Comparison of ENCODE assay signal across 10 cellular contexts in genomic region chr22:28976588-28976987, GRCh38.
A peak's percentile ranks its signal among the peaks of the same experiment; 100 is the strongest.
DNase-seq lines count a peak whose midpoint lies in the region; TF ChIP-seq lines count a peak whose summit lies in the region.
"Had no signal": no experiment of that assay in that cellular context is flagged by ENCODE, and none has a peak within 500 bp of the region (broad histone marks: within the 10 kb centered on the region; RNA-seq: fewer than 3 reads in every experiment).

No MANE protein-coding gene starts in this region.

- H3K27me3 ChIP-seq in skeletal muscle satellite cell (ENCODE audit: control insufficient read depth, insufficient read depth, low read length): no peaks in the 10 kb centered on the region
- H3K27me3 ChIP-seq: SJCRH30 had no signal

- intact Hi-C loops in activated CD4-positive, alpha-beta T cell treated with anti-CD3 and anti-CD28 coated beads, Interleukin-2, amount 10 ng/mL, durations not matched to agents 24 days and 14 days (cut with micrococcal nuclease): no loop called here

- H3K9me3 ChIP-seq in skeletal muscle satellite cell (replicated peaks; ENCODE audit: low read length): no peaks in the 10 kb centered on the region
- H3K9me3 ChIP-seq: SJCRH30 had no signal

- TF ChIP-seq CTCF in fibroblast of pulmonary artery (IDR thresholded peaks at IDR 0.05; ENCODE audit: low read length, missing control alignments): no peak

- H3K4me3 Mint-ChIP-seq in activated CD4-positive, alpha-beta memory T cell treated with anti-CD3 and anti-CD28 coated beads, Interleukin-2, amount 10 ng/mL, durations not matched to agents 7 days and 5 days: no peak overlapping the region
- no peak overlapping the region for H3K4me3 Mint-ChIP-seq in activated CD4-positive, alpha-beta T cell treated with anti-CD3 and anti-CD28 coated beads, Interleukin-2, amount 10 ng/mL, durations not matched to agents 24 days and 14 days
- H3K4me3 Mint-ChIP-seq: naive B cell had no signal

- H3K4me1 Mint-ChIP-seq in activated CD4-positive, alpha-beta memory T cell treated with anti-CD3 and anti-CD28 coated beads, Interleukin-2, amount 10 ng/mL, durations not matched to agents 7 days and 5 days: no peaks in the 10 kb centered on the region
- H3K4me1 Mint-ChIP-seq in activated CD4-positive, alpha-beta T cell treated with anti-CD3 and anti-CD28 coated beads, Interleukin-2, amount 10 ng/mL, durations not matched to agents 24 days and 14 days: peaks cover 2% of the 10 kb centered on the region
- H3K4me1 Mint-ChIP-seq: naive B cell had no signal

- H3K4me1 ChIP-seq in skeletal muscle satellite cell (ENCODE audit: control insufficient read depth, insufficient read depth, low read length): peaks cover 36% of the 10 kb centered on the region

- peak overlapping the region; percentile 47 for H3K9ac ChIP-seq in skeletal muscle satellite cell (ENCODE audit: low read depth, low read length)

- POLR2A ChIA-PET in activated CD4-positive, alpha-beta memory T cell treated with anti-CD3 and anti-CD28 coated beads, Interleukin-2, amount 10 ng/mL, durations not matched to agents 7 days and 5 days (lab: Charles Lee): interaction anchor here (1.2 kb wide), 1 partner anchor 148 kb away, joined by 3 read pairs; no protein-coding TSS in a partner anchor

- no peak overlapping the region for H3K4me3 ChIP-seq in fibroblast of pulmonary artery (replicated peaks; ENCODE audit: low read depth, low read length)
- peak overlapping the region; percentile 58 for H3K4me3 ChIP-seq in skeletal muscle satellite cell (ENCODE audit: low read length)
- H3K4me3 ChIP-seq: SJCRH30 had no signal

- H3K27me3 Mint-ChIP-seq in activated CD4-positive, alpha-beta memory T cell treated with anti-CD3 and anti-CD28 coated beads, Interleukin-2, amount 10 ng/mL, durations not matched to agents 7 days and 5 days: peaks cover 50% of the 10 kb centered on the region
- peaks cover 64% of the 10 kb centered on the region for H3K27me3 Mint-ChIP-seq in activated CD4-positive, alpha-beta T cell treated with anti-CD3 and anti-CD28 coated beads, Interleukin-2, amount 10 ng/mL, durations not matched to agents 24 days and 14 days

- CTCF ChIA-PET in activated CD4-positive, alpha-beta memory T cell treated with anti-CD3 and anti-CD28 coated beads, Interleukin-2, amount 10 ng/mL, durations not matched to agents 7 days and 5 days (lab: Charles Lee): no interaction called here

- peak overlapping the region; percentile 82 for H3K4me2 ChIP-seq in skeletal muscle satellite cell (ENCODE audit: low read length)

- H3K36me3 Mint-ChIP-seq in activated CD4-positive, alpha-beta memory T cell treated with anti-CD3 and anti-CD28 coated beads, Interleukin-2, amount 10 ng/mL, durations not matched to agents 7 days and 5 days (ENCODE audit: low read depth): no peaks in the 10 kb centered on the region
- no peaks in the 10 kb centered on the region for H3K36me3 Mint-ChIP-seq in activated CD4-positive, alpha-beta T cell treated with anti-CD3 and anti-CD28 coated beads, Interleukin-2, amount 10 ng/mL, durations not matched to agents 24 days and 14 days (ENCODE audit: low read depth)
- H3K36me3 Mint-ChIP-seq: naive B cell had no signal

- peak; percentile 9 for DNase-seq in DMS53 (lab: John Stamatoyannopoulos, UW)
- DNase-seq in DMS53 treated with DMSO at 0.1 percent for 48 hours (lab: John Stamatoyannopoulos, UW; ENCODE audit: unreplicated experiment): no peak
- DNase-seq in RPMI7951 (ENCODE audit: low read depth): peak; percentile 73
- DNase-seq in fibroblast of pulmonary artery (ENCODE audit: low read depth): peak; percentile 74
- DNase-seq in activated CD4-positive, alpha-beta memory T cell treated with anti-CD3 and anti-CD28 coated beads, Interleukin-2, amount 10 ng/mL, durations not matched to agents 7 days and 5 days: no peak
- DNase-seq in NCI-H345 treated with DMSO at 0.1 percent for 48 hours (lab: John Stamatoyannopoulos, UW; ENCODE audit: unreplicated experiment): no peak
- no peak for DNase-seq in activated CD4-positive, alpha-beta T cell treated with anti-CD3 and anti-CD28 coated beads, Interleukin-2, amount 10 ng/mL, durations not matched to agents 24 days and 14 days
- DNase-seq: naive B cell, SJCRH30 had no signal

- no peaks in the 10 kb centered on the region for H3K36me3 ChIP-seq in skeletal muscle satellite cell (ENCODE audit: insufficient read depth, low read length)
- H3K36me3 ChIP-seq: SJCRH30 had no signal

- H3K9me3 Mint-ChIP-seq in activated CD4-positive, alpha-beta memory T cell treated with anti-CD3 and anti-CD28 coated beads, Interleukin-2, amount 10 ng/mL, durations not matched to agents 7 days and 5 days: no peaks in the 10 kb centered on the region
- H3K9me3 Mint-ChIP-seq in activated CD4-positive, alpha-beta T cell treated with anti-CD3 and anti-CD28 coated beads, Interleukin-2, amount 10 ng/mL, durations not matched to agents 24 days and 14 days: no peaks in the 10 kb centered on the region
- H3K9me3 Mint-ChIP-seq: naive B cell had no signal

- H3K27ac Mint-ChIP-seq in activated CD4-positive, alpha-beta memory T cell treated with anti-CD3 and anti-CD28 coated beads, Interleukin-2, amount 10 ng/mL, durations not matched to agents 7 days and 5 days: no peak overlapping the region
- no peak overlapping the region for H3K27ac Mint-ChIP-seq in activated CD4-positive, alpha-beta T cell treated with anti-CD3 and anti-CD28 coated beads, Interleukin-2, amount 10 ng/mL, durations not matched to agents 24 days and 14 days
- H3K27ac Mint-ChIP-seq: naive B cell had no signal

Comparison
In these comparisons a context has a peak if more than half of its experiments do, and no peak if none do; other contexts are left out.
1. DNase-seq: peak in DMS53 (single experiment), RPMI7951 (single experiment) and fibroblast of pulmonary artery (single experiment); none in DMS53 treated with DMSO at 0.1 percent for 48 hours (single experiment), activated CD4-positive, alpha-beta memory T cell treated with anti-CD3 and anti-CD28 coated beads, Interleukin-2, amount 10 ng/mL, durations not matched to agents 7 days and 5 days (single experiment), NCI-H345 treated with DMSO at 0.1 percent for 48 hours (single experiment) and activated CD4-positive, alpha-beta T cell treated with anti-CD3 and anti-CD28 coated beads, Interleukin-2, amount 10 ng/mL, durations not matched to agents 24 days and 14 days (single experiment).